ENCODE assay signal across 8 cellular contexts in the genomic region with DNA sequence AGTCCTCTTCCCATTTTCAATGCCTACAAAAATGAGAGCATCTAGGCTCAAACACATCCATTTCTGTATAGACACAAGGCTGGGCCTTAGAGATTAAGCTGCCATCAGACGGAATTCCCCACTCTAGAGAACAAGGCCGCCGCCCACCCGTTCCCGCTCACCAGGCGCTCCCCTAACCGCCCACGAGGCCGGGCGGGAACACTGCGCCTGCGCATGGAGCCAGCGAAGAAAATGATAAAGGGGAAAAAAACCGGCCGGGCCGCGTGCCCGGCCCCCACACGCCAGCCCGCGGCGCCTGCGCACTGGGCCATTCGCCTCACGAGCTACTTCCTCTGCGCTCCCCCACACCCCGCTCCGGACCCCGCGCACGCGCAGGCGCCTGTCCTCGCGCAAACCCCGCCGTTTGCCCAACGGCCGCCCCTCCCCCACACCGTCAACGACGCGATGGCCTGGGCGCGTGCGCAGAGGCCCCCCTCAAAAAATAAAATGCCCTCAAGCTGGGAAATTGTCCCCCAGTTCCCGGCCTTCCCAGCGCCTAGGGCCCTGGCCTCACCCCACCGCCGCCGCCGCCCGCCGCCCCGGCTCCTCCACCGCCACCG.
DNase-seq lines count a peak whose midpoint lies in the region; ATAC-seq and TF ChIP-seq lines count a peak whose summit lies in the region.

No MANE protein-coding gene starts in this region.

- in situ Hi-C loops in GM13977 (cut with MboI; ENCODE audit: low pct_unique_long_range_greater_than_20kb, low sequenced_read_pairs, unreplicated experiment): no loop called here

- ATAC-seq in HG03196 (IDR thresholded peaks at IDR 0.05; ENCODE audit: unreplicated experiment) (peak; percentile 26), GM19351 (IDR thresholded peaks at IDR 0.05; ENCODE audit: unreplicated experiment) (no peak)

- TF ChIP-seq CTCF in GM13977 (IDR thresholded peaks at IDR 0.05; ENCODE audit: extremely low read depth, insufficient read depth, missing control alignments) (no peak), cardiac fibroblast (IDR thresholded peaks at IDR 0.05; ENCODE audit: low read depth, low read length) (no peak)

- H3K4me3 ChIP-seq in cardiac fibroblast (replicated peaks in 1 of 2; ENCODE audit: low read depth in 2 of 2, low read length in 2 of 2): peak overlapping the region; percentile 50 to 69

- DNase-seq in GM13977 (ENCODE audit: low spot score): peak; percentile 98
- DNase-seq in NCI-H345 treated with DMSO at 0.1 percent for 48 hours (lab: John Stamatoyannopoulos, UW; ENCODE audit: unreplicated experiment): peak; percentile 99
- peak; percentile 97 to 99 (median 98) for DNase-seq in activated CD4-positive, CD25-positive, alpha-beta regulatory T cell (lab: John Stamatoyannopoulos, UW)
- peak; percentile 96 to 97 for DNase-seq in cardiac fibroblast (ENCODE audit: low read depth in 2 of 2)
- DNase-seq in inferior parietal cortex (ENCODE audit: extremely low spot score): peak; percentile 96
- peak; percentile 91 for DNase-seq in smooth muscle cell of the brain vasculature (ENCODE audit: low read depth, low spot score)
